In the genomic region with DNA sequence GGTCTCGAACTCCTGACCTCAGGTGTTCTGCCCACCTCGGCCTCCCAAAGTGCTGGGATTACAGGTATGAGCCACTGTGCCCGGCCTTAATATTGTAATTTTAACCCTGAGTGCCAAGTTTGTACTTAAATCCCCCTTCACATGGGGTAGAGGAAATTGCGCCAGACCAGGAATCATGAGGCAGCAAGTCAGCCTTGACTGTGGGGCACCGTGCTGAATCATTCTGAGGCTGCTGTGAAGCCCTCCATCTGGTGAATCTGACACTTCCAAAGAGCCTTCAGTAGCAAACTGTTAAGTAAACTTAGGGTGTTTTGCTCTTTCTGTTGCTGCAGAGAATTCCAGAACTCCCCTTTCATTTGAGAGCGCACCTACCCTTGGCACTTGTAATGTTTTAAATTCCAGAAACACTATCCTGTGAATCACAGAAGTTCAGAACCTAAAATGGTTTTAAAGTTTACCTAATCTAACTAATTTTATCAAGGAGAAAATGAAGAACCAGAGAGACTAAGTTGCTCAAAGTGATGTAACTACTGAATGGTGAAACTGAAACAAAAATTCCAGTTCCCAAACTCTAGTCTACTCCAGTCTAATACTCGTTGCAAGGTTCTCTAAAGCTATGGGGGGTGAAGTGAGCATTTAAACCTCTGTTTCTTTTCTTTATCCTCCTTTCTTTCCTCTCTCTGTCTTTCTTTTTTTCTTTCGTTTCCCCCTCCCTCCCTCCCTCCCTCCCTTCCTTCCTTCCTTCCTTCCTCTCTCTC, we compare ENCODE assay signal across 9 cellular contexts. TPM values are rescaled to one million over a fixed set of nuclear protein-coding genes. Genes with fewer than 3 reads are reported as not detected.
DNase-seq lines count a peak whose midpoint lies in the region; ATAC-seq and TF ChIP-seq lines count a peak whose summit lies in the region.
"Had no signal": no experiment of that assay in that cellular context is flagged by ENCODE, and none has a peak within 500 bp of the region (broad histone marks: within the 10 kb centered on the region; RNA-seq: fewer than 3 reads in every experiment).

No MANE protein-coding gene starts in this region.

- H3K36me3 ChIP-seq in adrenal gland (replicated peaks in 1 of 2) = peaks cover 0 to 16% of the 10 kb centered on the region in 2 donors
- peaks cover 11% of the 10 kb centered on the region in 2 donors for H3K36me3 ChIP-seq in thyroid gland

- H3K27me3 Mint-ChIP-seq in activated CD4-positive, alpha-beta T cell treated with anti-CD3 and anti-CD28 coated beads for 36 hours = no peaks in the 10 kb centered on the region

- peak overlapping the region; percentile 26 for H3K27ac Mint-ChIP-seq in activated CD4-positive, alpha-beta T cell treated with anti-CD3 and anti-CD28 coated beads for 36 hours

- peak in 1 of 2 donors; percentile 75 for TF ChIP-seq POLR2A in adrenal gland (IDR thresholded peaks at IDR 0.05)
- peak in 1 of 2 donors; percentile 68 for TF ChIP-seq POLR2A in thyroid gland (IDR thresholded peaks at IDR 0.05)

- TF ChIP-seq CTCF in adrenal gland (IDR thresholded peaks at IDR 0.05) = no peak
- TF ChIP-seq CTCF in thyroid gland (IDR thresholded peaks at IDR 0.05) = no peak

- H3K9me3 ChIP-seq in adrenal gland (replicated peaks in 1 of 3) (no peaks in the 10 kb centered on the region), thyroid gland (no peaks in the 10 kb centered on the region)

- intact Hi-C loops in activated CD4-positive, alpha-beta T cell treated with anti-CD3 and anti-CD28 coated beads for 36 hours (cut with DNase I, micrococcal nuclease) = no loop called here
- intact Hi-C loops in adrenal gland (cut with DNase I) = no loop called here
- intact Hi-C loops in thyroid gland (cut with DNase I) = no loop called here

- H3K4me3 ChIP-seq in adrenal gland = peak overlapping the region in 2 of 4 donors; percentile 6 to 35
- H3K4me3 ChIP-seq in thyroid gland (replicated peaks in 1 of 3) = no peak overlapping the region

- no peak for ATAC-seq in activated CD4-positive, alpha-beta T cell treated with anti-CD3 and anti-CD28 coated beads for 36 hours
- ATAC-seq in HG03460 (IDR thresholded peaks at IDR 0.05; ENCODE audit: unreplicated experiment) = no peak

- CTCF ChIA-PET in activated CD4-positive, alpha-beta T cell treated with anti-CD3 and anti-CD28 coated beads for 36 hours (lab: Charles Lee) = interaction anchor here (0.6 to 0.7 kb wide), 4 partner anchors 73 to 255 kb away, joined by 3 to 5 read pairs (median 4); no protein-coding TSS in a partner anchor

- H3K36me3 Mint-ChIP-seq in activated CD4-positive, alpha-beta T cell treated with anti-CD3 and anti-CD28 coated beads for 36 hours (ENCODE audit: low read depth) = no peaks in the 10 kb centered on the region

- POLR2A ChIA-PET in activated CD4-positive, alpha-beta T cell treated with anti-CD3 and anti-CD28 coated beads for 36 hours (lab: Charles Lee) = no interaction called here

- H3K4me1 ChIP-seq in adrenal gland (replicated peaks in 1 of 2) (peaks cover 46 to 57% of the 10 kb centered on the region in 2 donors), thyroid gland (peaks cover 42 to 73% of the 10 kb centered on the region in 2 donors)

- WGBS in adrenal gland, 4 donors = 16 to 34% (median 27%) methylated on average over 8 of the region's 8 CpGs
- 32 to 41% methylated on average over 8 of the region's 8 CpGs for WGBS in thyroid gland, 2 donors

- H3K4me1 Mint-ChIP-seq in activated CD4-positive, alpha-beta T cell treated with anti-CD3 and anti-CD28 coated beads for 36 hours = peaks cover 17% of the 10 kb centered on the region

- H3K27ac ChIP-seq in adrenal gland = peak overlapping the region; percentile 80 to 92 (median 84)
- H3K27ac ChIP-seq in thyroid gland = peak overlapping the region; percentile 83 to 96 (median 90)

- H3K9me3 Mint-ChIP-seq in activated CD4-positive, alpha-beta T cell treated with anti-CD3 and anti-CD28 coated beads for 36 hours (ENCODE audit: low read depth) = no peaks in the 10 kb centered on the region

- H3K27me3 ChIP-seq in adrenal gland (no peaks in the 10 kb centered on the region), thyroid gland (no peaks in the 10 kb centered on the region)

- DNase-seq in activated CD4-positive, alpha-beta T cell treated with anti-CD3 and anti-CD28 coated beads for 36 hours = no peak
- no peak for DNase-seq in activated CD4-positive, alpha-beta T cell treated with anti-CD3 and anti-CD28 coated beads for 48 hours
- DNase-seq in adrenal gland (peak; percentile 70 to 91 (median 89)), kidney glomerular epithelial cell (lab: John Stamatoyannopoulos, UW) (peak; percentile 73), thyroid gland (peak; percentile 87 to 90), DMS114 treated with DMSO at 0.1 percent for 48 hours (lab: John Stamatoyannopoulos, UW; ENCODE audit: unreplicated experiment) (no peak), DMS153 treated with DMSO at 0.1 percent for 48 hours (lab: John Stamatoyannopoulos, UW; ENCODE audit: unreplicated experiment) (no peak)
- DNase-seq: NCI-H2081 treated with DMSO at 0.1 percent for 48 hours had no signal

- peak overlapping the region; percentile 17 for H3K4me3 Mint-ChIP-seq in activated CD4-positive, alpha-beta T cell treated with anti-CD3 and anti-CD28 coated beads for 36 hours

RNA-seq across cellular contexts. Expression of a gene that starts 7.5 kb away (rescaled TPM):
- total RNA-seq in activated CD4-positive, alpha-beta T cell treated with anti-CD3 and anti-CD28 coated beads for 36 hours = 10 to 100 TPM; 23.5 to 28.6 TPM
- total RNA-seq in adrenal gland (100 to 1,000 TPM in 4 of 8 donors, 10 to 100 TPM in 4; 49.1 to 165 (median 112) TPM), thyroid gland (100 to 1,000 TPM in 1 of 4 donors, 10 to 100 TPM in 3; 80.4 to 125 (median 91.3) TPM)
- 100 to 1,000 TPM in 1 of 3 donors, 10 to 100 TPM in 2; 53.3 to 142 (median 53.4) TPM for polyA plus RNA-seq in adrenal gland

RNA-seq across cellular contexts. Expression of a gene that starts 40.6 kb away (rescaled TPM):
- not detected for total RNA-seq in activated CD4-positive, alpha-beta T cell treated with anti-CD3 and anti-CD28 coated beads for 36 hours
- total RNA-seq in adrenal gland (not detected), thyroid gland (not detected)
- under 1 TPM in 2 of 3 donors, not detected in 1; 0.17 to 0.40 TPM for polyA plus RNA-seq in adrenal gland

RNA-seq across cellular contexts. Expression of a gene that starts 51.6 kb away (rescaled TPM):
- total RNA-seq in activated CD4-positive, alpha-beta T cell treated with anti-CD3 and anti-CD28 coated beads for 36 hours = 10 to 100 TPM; 11.1 to 12.2 TPM
- 1 to 10 TPM; 4.0 to 9.9 (median 7.2) TPM for total RNA-seq in adrenal gland
- 1 to 10 TPM in 1 of 3 donors, under 1 TPM in 2; 0.64 to 4.6 (median 0.67) TPM for polyA plus RNA-seq in adrenal gland
- total RNA-seq in thyroid gland = 10 to 100 TPM; 15.7 to 23.2 (median 19.3) TPM

Comparison
In these comparisons a context has a peak if more than half of its experiments do, and no peak if none do; other contexts are left out.
1. DNase-seq: peak in adrenal gland (7 of 7), kidney glomerular epithelial cell (single experiment) and thyroid gland (2 of 2); none in activated CD4-positive, alpha-beta T cell treated with anti-CD3 and anti-CD28 coated beads for 36 hours (single experiment), activated CD4-positive, alpha-beta T cell treated with anti-CD3 and anti-CD28 coated beads for 48 hours (single experiment), DMS114 treated with DMSO at 0.1 percent for 48 hours (single experiment) and DMS153 treated with DMSO at 0.1 percent for 48 hours (single experiment).